In the genomic region with DNA sequence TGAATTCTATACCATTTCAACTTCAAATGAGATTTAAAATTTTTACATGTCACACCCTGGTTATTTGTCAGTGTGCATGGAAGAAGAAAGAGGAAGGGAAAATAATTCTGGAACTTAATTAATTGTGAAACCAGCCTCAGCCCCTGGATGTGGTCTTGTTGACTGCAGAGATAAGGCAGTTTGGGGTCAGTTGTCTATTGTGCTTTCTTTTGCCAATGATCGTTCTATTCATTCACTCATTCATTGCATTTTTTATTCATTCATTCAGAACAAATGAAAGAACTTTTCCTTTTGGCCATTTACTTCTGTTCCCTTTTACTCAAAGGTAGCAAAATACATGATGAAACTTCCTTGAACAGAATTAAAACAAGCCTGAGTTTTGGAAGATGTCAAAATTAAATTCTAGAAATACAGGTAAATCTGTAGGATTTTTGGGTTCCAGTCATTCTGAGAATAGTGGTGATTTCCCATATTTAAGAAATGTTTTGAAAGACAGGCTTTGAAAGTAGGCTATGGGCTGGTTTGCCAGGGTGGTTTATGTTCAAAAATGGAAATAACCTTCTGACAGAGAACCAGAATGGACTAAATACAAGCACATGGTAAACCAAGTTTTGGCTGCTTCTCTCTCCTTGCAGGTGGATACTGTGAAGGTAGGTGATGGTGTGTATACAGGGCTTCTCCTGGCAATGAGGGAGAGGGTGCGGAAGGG, we compare ENCODE assay signal across 15 cellular contexts. TPM values are rescaled to one million over a fixed set of nuclear protein-coding genes. Genes with fewer than 3 reads are reported as not detected.
DNase-seq lines count a peak whose midpoint lies in the region; ATAC-seq and TF ChIP-seq lines count a peak whose summit lies in the region.
"Had no signal": no experiment of that assay in that cellular context is flagged by ENCODE, and none has a peak within 500 bp of the region (broad histone marks: within the 10 kb centered on the region; RNA-seq: fewer than 3 reads in every experiment).

No MANE protein-coding gene starts in this region.

- H3K4me3 Mint-ChIP-seq in stimulated activated naive B cell treated with anti-CD40 and anti-IgM and Interleukin-4, amounts not matched to agents 10 μg/mL and 1 μg/mL and 100 μg/mL, for 72 hours: no peak overlapping the region
- H3K4me3 Mint-ChIP-seq in CD8-positive, alpha-beta T cell: no peak overlapping the region
- H3K4me3 Mint-ChIP-seq: activated naive CD4-positive, alpha-beta T cell treated with anti-CD3 and anti-CD28 coated beads for 36 hours; T-helper 1 cell treated with Interleukin-12 subunit alpha and Interleukin-12 subunit beta and Interleukin-4 antibody, amounts not matched to agents 30 μg/mL and 1 μg/mL, for 36 hours had no signal

- no peaks in the 10 kb centered on the region for H3K27me3 Mint-ChIP-seq in stimulated activated naive B cell treated with anti-CD40 and anti-IgM and Interleukin-4, amounts not matched to agents 10 μg/mL and 1 μg/mL and 100 μg/mL, for 72 hours
- H3K27me3 Mint-ChIP-seq in CD8-positive, alpha-beta T cell (ENCODE audit: low read depth): no peaks in the 10 kb centered on the region

- ATAC-seq in Right ventricle myocardium superior (ENCODE audit: poor library complexity) (no peak), GM21737 (IDR thresholded peaks at IDR 0.05; ENCODE audit: unreplicated experiment) (peak; percentile 63), HG03354 (IDR thresholded peaks at IDR 0.05; ENCODE audit: poor library complexity, severe bottlenecking, unreplicated experiment) (peak; percentile 70)
- peak; percentile 87 to 96 for ATAC-seq in stimulated activated naive B cell treated with anti-CD40 and anti-IgM and Interleukin-4, amounts not matched to agents 10 μg/mL and 1 μg/mL and 100 μg/mL, for 72 hours (replicated peaks)
- no peak for ATAC-seq in CD8-positive, alpha-beta T cell

- no peak overlapping the region for H3K4me3 ChIP-seq in cardiac muscle cell
- H3K4me3 ChIP-seq in CD8-positive, alpha-beta T cell (ENCODE audit: low read depth, low read length): no peak overlapping the region
- H3K4me3 ChIP-seq: testis had no signal

- H3K27me3 ChIP-seq in cardiac muscle cell: no peaks in the 10 kb centered on the region
- no peaks in the 10 kb centered on the region for H3K27me3 ChIP-seq in CD8-positive, alpha-beta T cell (ENCODE audit: insufficient read depth, low read length)
- H3K27me3 ChIP-seq: testis had no signal

- H3K9me3 ChIP-seq in cardiac muscle cell (ENCODE audit: low read depth): no peaks in the 10 kb centered on the region
- no peaks in the 10 kb centered on the region for H3K9me3 ChIP-seq in CD8-positive, alpha-beta T cell (ENCODE audit: low read length)
- H3K9me3 ChIP-seq: testis had no signal

- POLR2A ChIA-PET in CD8-positive, alpha-beta T cell (lab: Charles Lee): no interaction called here

- CTCF ChIA-PET in CD8-positive, alpha-beta T cell (lab: Charles Lee): no interaction called here

- H3K4me1 Mint-ChIP-seq in stimulated activated naive B cell treated with anti-CD40 and anti-IgM and Interleukin-4, amounts not matched to agents 10 μg/mL and 1 μg/mL and 100 μg/mL, for 72 hours: peaks cover 20 to 21% of the 10 kb centered on the region in 2 donors
- no peaks in the 10 kb centered on the region for H3K4me1 Mint-ChIP-seq in CD8-positive, alpha-beta T cell (ENCODE audit: low read depth)

- peak overlapping the region; percentile 91 for H3K27ac ChIP-seq in cardiac muscle cell
- no peak overlapping the region for H3K27ac ChIP-seq in CD8-positive, alpha-beta T cell (ENCODE audit: low read depth, low read length)
- H3K27ac ChIP-seq: KMS-11, testis had no signal

- DNase-seq in cardiac muscle cell (ENCODE audit: low read depth in 1 of 2, low spot score in 1 of 2) (no peak), Right ventricle myocardium superior (no peak), DMS53 (lab: John Stamatoyannopoulos, UW) (no peak), cortex of kidney (lab: John Stamatoyannopoulos, UW) (no peak)
- peak; percentile 3 for DNase-seq in stimulated activated naive B cell treated with anti-CD40 and anti-IgM and Interleukin-4, amounts not matched to agents 10 μg/mL and 1 μg/mL and 100 μg/mL, for 72 hours
- DNase-seq in CD8-positive, alpha-beta T cell: no peak
- DNase-seq: activated CD4-positive, alpha-beta T cell treated with anti-CD3 and anti-CD28 coated beads, Interleukin-2, amount 50 U/mL, for 4 hours; activated naive CD4-positive, alpha-beta T cell treated with anti-CD3 and anti-CD28 coated beads for 36 hours; central memory CD4-positive, alpha-beta T cell; DMS79; testis had no signal

- peaks cover 0 to 3% of the 10 kb centered on the region in 2 donors for H3K9me3 Mint-ChIP-seq in stimulated activated naive B cell treated with anti-CD40 and anti-IgM and Interleukin-4, amounts not matched to agents 10 μg/mL and 1 μg/mL and 100 μg/mL, for 72 hours
- no peaks in the 10 kb centered on the region for H3K9me3 Mint-ChIP-seq in CD8-positive, alpha-beta T cell
- H3K9me3 Mint-ChIP-seq: T-helper 1 cell treated with Interleukin-12 subunit alpha and Interleukin-12 subunit beta and Interleukin-4 antibody, amounts not matched to agents 30 μg/mL and 1 μg/mL, for 36 hours had no signal

- no peaks in the 10 kb centered on the region for H3K36me3 ChIP-seq in cardiac muscle cell
- H3K36me3 ChIP-seq in CD8-positive, alpha-beta T cell (ENCODE audit: insufficient read depth, low read length): no peaks in the 10 kb centered on the region

- peaks cover 12 to 24% of the 10 kb centered on the region in 2 donors for H3K36me3 Mint-ChIP-seq in stimulated activated naive B cell treated with anti-CD40 and anti-IgM and Interleukin-4, amounts not matched to agents 10 μg/mL and 1 μg/mL and 100 μg/mL, for 72 hours
- H3K36me3 Mint-ChIP-seq in CD8-positive, alpha-beta T cell: no peaks in the 10 kb centered on the region

- intact Hi-C loops in Right ventricle myocardium superior (cut with DNase I): no loop called here
- intact Hi-C loops in CD8-positive, alpha-beta T cell (cut with DNase I, micrococcal nuclease): no loop called here

- no peak for TF ChIP-seq CTCF in cardiac muscle cell (IDR thresholded peaks at IDR 0.05; ENCODE audit: low read depth, low read length)
- TF ChIP-seq CTCF in CD8-positive, alpha-beta T cell (IDR thresholded peaks at IDR 0.05): no peak

- peaks cover 44% of the 10 kb centered on the region for H3K4me1 ChIP-seq in cardiac muscle cell (ENCODE audit: low read depth)
- no peaks in the 10 kb centered on the region for H3K4me1 ChIP-seq in CD8-positive, alpha-beta T cell (ENCODE audit: insufficient read depth, low read length)

- peak overlapping the region; percentile 32 for H3K27ac Mint-ChIP-seq in stimulated activated naive B cell treated with anti-CD40 and anti-IgM and Interleukin-4, amounts not matched to agents 10 μg/mL and 1 μg/mL and 100 μg/mL, for 72 hours
- no peak overlapping the region for H3K27ac Mint-ChIP-seq in CD8-positive, alpha-beta T cell
- H3K27ac Mint-ChIP-seq: activated naive CD4-positive, alpha-beta T cell treated with anti-CD3 and anti-CD28 coated beads for 36 hours; T-helper 1 cell treated with Interleukin-12 subunit alpha and Interleukin-12 subunit beta and Interleukin-4 antibody, amounts not matched to agents 30 μg/mL and 1 μg/mL, for 36 hours had no signal

RNA-seq across cellular contexts. Expression of a gene that starts 35.7 kb away (rescaled TPM):
- total RNA-seq in cardiac muscle cell (8.0 and 11.3 TPM in 2 replicates), Right ventricle myocardium superior (65.2 TPM)
- 8.1 and 10.9 TPM in 2 replicates for polyA plus RNA-seq in cardiac muscle cell
- total RNA-seq in CD8-positive, alpha-beta T cell: not detected

Comparison
In these comparisons a context has a peak if more than half of its experiments do, and no peak if none do; other contexts are left out.
1. ATAC-seq: peak in GM21737 (single experiment), HG03354 (single experiment) and stimulated activated naive B cell treated with anti-CD40 and anti-IgM and Interleukin-4, amounts not matched to agents 10 μg/mL and 1 μg/mL and 100 μg/mL, for 72 hours (2 of 2); none in Right ventricle myocardium superior (single experiment) and CD8-positive, alpha-beta T cell (single experiment).